In the genomic region with DNA sequence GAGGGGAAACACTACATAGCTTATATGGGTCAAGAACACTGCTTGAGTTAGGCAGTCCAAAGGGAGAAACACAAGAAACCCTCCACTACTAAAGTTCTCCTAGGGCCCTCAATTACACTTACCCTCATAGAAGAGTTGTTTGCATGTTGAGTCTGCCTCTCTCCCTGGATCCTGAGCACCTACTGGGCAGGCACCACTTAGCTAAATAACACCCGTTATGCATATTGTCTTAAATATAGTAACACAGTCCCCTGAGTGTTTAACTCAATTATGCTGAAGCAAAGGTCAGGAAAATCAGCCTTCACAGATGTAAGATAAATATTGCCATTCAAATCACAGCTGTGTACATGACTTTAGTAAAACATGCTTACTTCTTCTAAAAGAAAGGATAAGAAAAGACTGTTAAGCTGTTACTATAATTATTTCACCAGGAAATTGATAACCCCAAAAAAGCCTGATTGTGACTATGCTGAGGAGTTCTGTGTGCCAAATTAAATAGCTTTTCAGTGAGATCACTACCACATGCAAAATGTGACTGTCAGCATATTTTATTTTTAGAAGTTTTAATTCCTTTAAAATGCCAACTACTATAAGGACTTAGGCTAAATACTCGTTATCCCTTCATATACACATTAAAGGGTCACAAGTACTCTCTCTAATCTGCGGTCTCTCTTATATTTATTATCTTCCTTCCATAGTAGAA, we compare ENCODE assay signal across 1 cellular context.
TF ChIP-seq lines count a peak whose summit lies in the region.

No MANE protein-coding gene starts in this region.

TF ChIP-seq in HepG2, 621 proteins besides CTCF, POLR2A, EP300 and RAD21 (continued from another document):
- TF ChIP-seq ZNF574 (CRISPR knock-in tag; IDR thresholded peaks at IDR 0.05): no peak
- TF ChIP-seq SCMH1 (CRISPR knock-in tag; IDR thresholded peaks at IDR 0.05; ENCODE audit: borderline replicate concordance): no peak
- TF ChIP-seq ZNF577 (CRISPR knock-in tag; IDR thresholded peaks at IDR 0.05; ENCODE audit: borderline replicate concordance, low read depth): no peak
- no peak for TF ChIP-seq TGIF2 (CRISPR knock-in tag; IDR thresholded peaks at IDR 0.05)
- TF ChIP-seq ZNF224 (CRISPR knock-in tag; IDR thresholded peaks at IDR 0.05): no peak
